In the genomic region with DNA sequence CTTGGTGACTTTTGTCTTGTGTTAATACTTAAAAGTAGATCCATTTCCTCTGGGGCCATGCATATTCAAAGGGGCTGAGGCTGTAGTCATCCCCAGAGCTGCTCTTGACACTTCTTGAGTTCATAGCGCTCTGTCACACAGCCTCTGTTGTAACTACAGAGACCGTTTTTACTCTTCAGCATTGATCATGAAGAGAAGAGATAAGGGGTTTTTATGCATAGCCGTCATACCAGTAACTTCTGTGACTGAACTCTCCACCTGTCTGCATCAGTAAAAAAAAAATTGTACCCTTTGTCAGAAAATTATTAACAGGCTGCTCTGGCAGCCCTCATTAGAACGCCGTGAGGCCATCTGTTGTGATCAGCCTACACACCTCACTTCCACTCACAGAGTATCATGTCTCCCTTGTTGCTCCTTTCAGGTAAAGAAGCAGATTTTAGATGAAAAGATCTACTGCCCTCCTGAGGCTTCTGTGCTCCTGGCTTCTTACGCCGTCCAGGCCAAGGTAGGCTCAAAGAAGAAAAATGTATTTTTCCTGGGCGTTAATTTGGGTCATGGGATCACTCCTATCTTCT, we compare ENCODE assay signal across 19 cellular contexts. TPM values are rescaled to one million over a fixed set of nuclear protein-coding genes. Genes with fewer than 3 reads are reported as not detected.
A peak's percentile ranks its signal among the peaks of the same experiment; 100 is the strongest.
DNase-seq lines count a peak whose midpoint lies in the region; ATAC-seq, FAIRE-seq and TF ChIP-seq lines count a peak whose summit lies in the region.
"Had no signal": no experiment of that assay in that cellular context is flagged by ENCODE, and none has a peak within 500 bp of the region (broad histone marks: within the 10 kb centered on the region; RNA-seq: fewer than 3 reads in every experiment).

No MANE protein-coding gene starts in this region.

- H3K4me3 ChIP-seq in pancreas, result no peak overlapping the region
- H3K4me3 ChIP-seq: A549, cardiac muscle cell, right lobe of liver had no signal

- peaks cover 43% of the 10 kb centered on the region for H3K36me3 Mint-ChIP-seq in activated CD4-positive, alpha-beta T cell treated with anti-CD3 and anti-CD28 coated beads, Interleukin-2, amount 10 ng/mL, durations not matched to agents 24 days and 14 days (ENCODE audit: low read depth)
- peaks cover 57% of the 10 kb centered on the region for H3K36me3 Mint-ChIP-seq in activated T-helper 17 cell treated with anti-CD3 and anti-CD28 coated beads, Interleukin-2, amount 50 U/mL, for 72 hours (ENCODE audit: low read depth)

- H3K27ac ChIP-seq in pancreas, result peak overlapping the region in 1 of 4 donors; percentile 0
- H3K27ac ChIP-seq: A549, cardiac muscle cell, right lobe of liver had no signal

- peaks cover 0 to 7% (median 0%) of the 10 kb centered on the region in 3 donors for H3K4me1 ChIP-seq in pancreas
- H3K4me1 ChIP-seq: A549, right lobe of liver had no signal

- peak; percentile 89 for ATAC-seq in activated T-helper 17 cell treated with anti-CD3 and anti-CD28 coated beads, Interleukin-2, amount 50 U/mL, for 72 hours (replicated peaks)
- ATAC-seq in pancreas, result peak in 3 of 4 donors; percentile 24 to 53 (median 34)
- ATAC-seq: A549, right lobe of liver had no signal

- H3K27me3 Mint-ChIP-seq in activated CD4-positive, alpha-beta T cell treated with anti-CD3 and anti-CD28 coated beads, Interleukin-2, amount 10 ng/mL, durations not matched to agents 24 days and 14 days, result no peaks in the 10 kb centered on the region
- no peaks in the 10 kb centered on the region for H3K27me3 Mint-ChIP-seq in activated T-helper 17 cell treated with anti-CD3 and anti-CD28 coated beads, Interleukin-2, amount 50 U/mL, for 72 hours
- H3K27me3 Mint-ChIP-seq: activated naive CD4-positive, alpha-beta T cell treated with anti-CD3 and anti-CD28 coated beads, Interleukin-2, amount 50 U/mL, for 24 hours had no signal

- FAIRE-seq in pancreas (lab: Jason Lieb, UNC), result no peak
- FAIRE-seq: A549 had no signal

- 75 to 77% methylated on average over 8 of the region's 8 CpGs for WGBS in pancreas, 2 donors

- intact Hi-C loops in activated CD4-positive, alpha-beta T cell treated with anti-CD3 and anti-CD28 coated beads, Interleukin-2, amount 10 ng/mL, durations not matched to agents 24 days and 14 days (cut with micrococcal nuclease), result no loop called here
- intact Hi-C loops in pancreas (cut with DNase I), result no loop called here

- peaks cover 0 to 8% (median 0%) of the 10 kb centered on the region in 3 donors for H3K36me3 ChIP-seq in pancreas

- DNase-seq in activated CD4-positive, alpha-beta T cell treated with anti-CD3 and anti-CD28 coated beads, Interleukin-2, amount 10 ng/mL, durations not matched to agents 24 days and 14 days, result no peak
- DNase-seq in activated CD4-positive, alpha-beta T cell treated with anti-CD3 and anti-CD28 coated beads for 4 hours, result no peak
- DNase-seq in NCI-H1694 (lab: John Stamatoyannopoulos, UW), result peak; percentile 21
- no peak for DNase-seq in pancreas
- no peak for DNase-seq in Kasumi-1 (lab: John Stamatoyannopoulos, UW)
- DNase-seq in GOT3 (lab: John Stamatoyannopoulos, UW), result no peak
- DNase-seq in NCI-H1417 treated with DMSO at 0.1 percent for 48 hours (lab: John Stamatoyannopoulos, UW), result no peak
- DNase-seq: COR-L47; effector CD8-positive, alpha-beta T cell; GDM1; NCI-H2107; right lobe of liver; SIG-M5; stimulated activated CD8-positive, alpha-beta memory T cell treated with anti-CD3 and anti-CD28 coated beads, Interleukin-4, amount 100 ng/mL, for 48 hours; T-helper 9 cell had no signal

- H3K27ac Mint-ChIP-seq in activated CD4-positive, alpha-beta T cell treated with anti-CD3 and anti-CD28 coated beads, Interleukin-2, amount 10 ng/mL, durations not matched to agents 24 days and 14 days, result peak overlapping the region; percentile 23
- H3K27ac Mint-ChIP-seq in activated T-helper 17 cell treated with anti-CD3 and anti-CD28 coated beads, Interleukin-2, amount 50 U/mL, for 72 hours, result peak overlapping the region; percentile 18
- H3K27ac Mint-ChIP-seq: activated naive CD4-positive, alpha-beta T cell treated with anti-CD3 and anti-CD28 coated beads, Interleukin-2, amount 50 U/mL, for 24 hours had no signal

- no peaks in the 10 kb centered on the region for H3K9me3 ChIP-seq in pancreas
- H3K9me3 ChIP-seq: A549, right lobe of liver had no signal

- peak overlapping the region; percentile 16 for H3K4me3 Mint-ChIP-seq in activated CD4-positive, alpha-beta T cell treated with anti-CD3 and anti-CD28 coated beads, Interleukin-2, amount 10 ng/mL, durations not matched to agents 24 days and 14 days
- H3K4me3 Mint-ChIP-seq in activated T-helper 17 cell treated with anti-CD3 and anti-CD28 coated beads, Interleukin-2, amount 50 U/mL, for 72 hours, result peak overlapping the region; percentile 1
- H3K4me3 Mint-ChIP-seq: activated naive CD4-positive, alpha-beta T cell treated with anti-CD3 and anti-CD28 coated beads, Interleukin-2, amount 50 U/mL, for 24 hours had no signal

- peaks cover 21% of the 10 kb centered on the region for H3K4me1 Mint-ChIP-seq in activated CD4-positive, alpha-beta T cell treated with anti-CD3 and anti-CD28 coated beads, Interleukin-2, amount 10 ng/mL, durations not matched to agents 24 days and 14 days
- no peaks in the 10 kb centered on the region for H3K4me1 Mint-ChIP-seq in activated T-helper 17 cell treated with anti-CD3 and anti-CD28 coated beads, Interleukin-2, amount 50 U/mL, for 72 hours

- H3K9me3 Mint-ChIP-seq in activated CD4-positive, alpha-beta T cell treated with anti-CD3 and anti-CD28 coated beads, Interleukin-2, amount 10 ng/mL, durations not matched to agents 24 days and 14 days, result no peaks in the 10 kb centered on the region
- H3K9me3 Mint-ChIP-seq in activated T-helper 17 cell treated with anti-CD3 and anti-CD28 coated beads, Interleukin-2, amount 50 U/mL, for 72 hours, result no peaks in the 10 kb centered on the region
- H3K9me3 Mint-ChIP-seq: activated naive CD4-positive, alpha-beta T cell treated with anti-CD3 and anti-CD28 coated beads, Interleukin-2, amount 50 U/mL, for 24 hours had no signal

- no peaks in the 10 kb centered on the region for H3K27me3 ChIP-seq in pancreas
- H3K27me3 ChIP-seq: cardiac muscle cell, right lobe of liver had no signal

- no peak for TF ChIP-seq CTCF in pancreas (IDR thresholded peaks at IDR 0.05)

RNA-seq across cellular contexts. Expression of a gene that starts 38.4 kb away (rescaled TPM):
- 59.1 and 61.9 TPM in 2 replicates for total RNA-seq in activated CD4-positive, alpha-beta T cell treated with anti-CD3 and anti-CD28 coated beads, Interleukin-2, amount 10 ng/mL, durations not matched to agents 24 days and 14 days
- 10 to 100 TPM; 28.5 to 59.9 TPM for total RNA-seq in activated T-helper 17 cell treated with anti-CD3 and anti-CD28 coated beads, Interleukin-2, amount 50 U/mL, for 72 hours
- 10 to 100 TPM; 14.7 to 33.7 (median 23.2) TPM for total RNA-seq in pancreas
- 1 to 10 TPM; 6.5 to 7.5 TPM for polyA plus RNA-seq in pancreas
